8 cellular contexts compared by ENCODE assay signal in genomic region chr1:225652726-225653462, GRCh38. TPM values are rescaled to one million over a fixed set of nuclear protein-coding genes. Genes with fewer than 3 reads are reported as not detected.
DNase-seq lines count a peak whose midpoint lies in the region; ATAC-seq and TF ChIP-seq lines count a peak whose summit lies in the region.

ENAH (minus strand) TSS chr1:225653123; CDS start chr1:225652690, 433 bp downstream.

- peak within 1 kb of the TSS; percentile 97 for H3K4me3 ChIP-seq in BLaER1
- peak within 1 kb of the TSS; percentile 90 for H3K4me3 ChIP-seq in SJSA1
- H3K4me3 ChIP-seq in ascending aorta, result peak within 1 kb of the TSS; percentile 58 to 79

- H3K27me3 ChIP-seq in BLaER1 (peaks cover 7% of the 10 kb centered on the region), SJSA1 (replicated peaks) (no peaks in the 10 kb centered on the region), ascending aorta (no peaks in the 10 kb centered on the region)

- no peak for TF ChIP-seq CTCF in ascending aorta (IDR thresholded peaks at IDR 0.05)

- intact Hi-C loops in ascending aorta (cut with DNase I) (loop anchor here (1.0 to 10.0 kb wide), 7 partner anchors 46 to 272 kb away; partner anchors contain the start of gene PYCR2), left ventricle myocardium superior (cut with micrococcal nuclease) (loop anchor here (10.0 kb wide), 2 partner anchors 58 to 102 kb away; no protein-coding TSS in a partner anchor)

- H3K9ac ChIP-seq in BLaER1, result peak within 1 kb of the TSS; percentile 93

- peaks cover 39% of the 10 kb centered on the region for H4K20me1 ChIP-seq in BLaER1

- peak within 1 kb of the TSS; percentile 93 for H3K27ac ChIP-seq in BLaER1
- peak within 1 kb of the TSS; percentile 98 for H3K27ac ChIP-seq in SJSA1
- peak within 1 kb of the TSS; percentile 99 to 100 for H3K27ac ChIP-seq in ascending aorta

- peaks cover 47% of the 10 kb centered on the region for H3K4me1 ChIP-seq in BLaER1
- H3K4me1 ChIP-seq in SJSA1 (replicated peaks), result peaks cover 57% of the 10 kb centered on the region
- peaks cover 3 to 37% of the 10 kb centered on the region in 2 donors for H3K4me1 ChIP-seq in ascending aorta

- DNase-seq in LoVo (ENCODE audit: low spot score), result peak; percentile 82
- DNase-seq in SJSA1 (ENCODE audit: low read depth in 1 of 2, low spot score in 2 of 2), result peak; percentile 60 to 90
- DNase-seq in ascending aorta (ENCODE audit: low spot score in 2 of 2), result peak in 1 of 2 donors; percentile 89
- peak; percentile 92 for DNase-seq in left ventricle myocardium superior
- peak; percentile 67 for DNase-seq in pons (ENCODE audit: low spot score)
- DNase-seq in effector CD4-positive, alpha-beta T cell, result no peak

- ATAC-seq in GM19463 (IDR thresholded peaks at IDR 0.05; ENCODE audit: unreplicated experiment), result peak; percentile 78
- ATAC-seq in left ventricle myocardium superior, result peak; percentile 89

- H3K4me2 ChIP-seq in BLaER1, result peak within 1 kb of the TSS; percentile 96

- H3K9me3 ChIP-seq in BLaER1 (no peaks in the 10 kb centered on the region), SJSA1 (replicated peaks) (no peaks in the 10 kb centered on the region), ascending aorta (no peaks in the 10 kb centered on the region)

- no peaks in the 10 kb centered on the region for H3K36me3 ChIP-seq in BLaER1
- peaks cover 23% of the 10 kb centered on the region for H3K36me3 ChIP-seq in SJSA1
- no peaks in the 10 kb centered on the region for H3K36me3 ChIP-seq in ascending aorta

RNA-seq across cellular contexts. Expression of gene ENAH, which starts in this region (rescaled TPM):
- total RNA-seq in SJSA1 (2014; rRNA removed; shearing (Covaris generic)), result 158 and 216 TPM in 2 replicates
- total RNA-seq in ascending aorta (103 TPM), left ventricle myocardium superior (90.1 TPM)
